1 cellular context compared by ENCODE assay signal in the genomic region with DNA sequence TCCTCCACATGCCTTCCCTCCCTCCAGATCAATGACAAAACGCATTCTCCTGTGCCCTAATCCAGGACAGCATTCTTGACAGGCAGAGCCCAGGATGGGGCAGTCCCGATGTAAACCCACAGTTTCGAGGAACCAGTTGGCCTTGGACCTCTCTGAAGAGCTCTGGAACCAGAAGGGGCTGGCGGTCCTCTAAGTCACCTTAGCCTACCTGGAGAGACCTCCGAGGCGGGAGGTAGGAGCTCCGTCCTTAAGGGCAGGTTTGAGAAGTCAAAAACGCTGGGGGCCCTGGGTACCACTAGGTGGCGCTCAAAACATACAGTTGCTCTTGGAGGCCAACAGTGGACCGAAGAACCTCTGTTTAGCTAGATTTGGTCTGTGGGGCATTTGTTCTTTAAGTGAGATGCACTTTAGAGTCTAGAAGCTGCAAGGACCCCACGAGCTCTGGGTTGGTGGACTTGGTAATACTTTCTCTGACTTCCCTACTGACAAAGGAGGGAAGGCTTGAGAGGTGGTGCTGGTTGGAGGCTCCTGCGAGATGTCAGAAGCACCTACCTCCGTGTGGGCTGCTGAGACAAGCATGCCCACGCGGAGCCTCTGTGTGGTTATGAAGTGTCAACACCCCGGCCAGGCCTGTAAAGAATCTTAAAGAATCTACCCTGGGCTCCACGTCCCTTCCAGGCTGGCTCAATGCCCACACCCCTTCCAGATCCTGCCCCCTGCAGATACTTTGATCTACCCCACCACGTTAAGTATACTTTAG.
TF ChIP-seq lines count a peak whose summit lies in the region.

No MANE protein-coding gene starts in this region.

TF ChIP-seq in HEK293, 187 proteins besides CTCF, POLR2A, EP300 and RAD21 (continued from another document and continues in another):
- TF ChIP-seq, protein P1, sequence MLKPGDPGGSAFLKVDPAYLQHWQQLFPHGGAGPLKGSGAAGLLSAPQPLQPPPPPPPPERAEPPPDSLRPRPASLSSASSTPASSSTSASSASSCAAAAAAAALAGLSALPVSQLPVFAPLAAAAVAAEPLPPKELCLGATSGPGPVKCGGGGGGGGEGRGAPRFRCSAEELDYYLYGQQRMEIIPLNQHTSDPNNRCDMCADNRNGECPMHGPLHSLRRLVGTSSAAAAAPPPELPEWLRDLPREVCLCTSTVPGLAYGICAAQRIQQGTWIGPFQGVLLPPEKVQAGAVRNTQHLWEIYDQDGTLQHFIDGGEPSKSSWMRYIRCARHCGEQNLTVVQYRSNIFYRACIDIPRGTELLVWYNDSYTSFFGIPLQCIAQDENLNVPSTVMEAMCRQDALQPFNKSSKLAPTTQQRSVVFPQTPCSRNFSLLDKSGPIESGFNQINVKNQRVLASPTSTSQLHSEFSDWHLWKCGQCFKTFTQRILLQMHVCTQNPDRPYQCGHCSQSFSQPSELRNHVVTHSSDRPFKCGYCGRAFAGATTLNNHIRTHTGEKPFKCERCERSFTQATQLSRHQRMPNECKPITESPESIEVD (tag by site-specific recombination; IDR thresholded peaks at IDR 0.05), result no peak
- TF ChIP-seq IKZF3 (tag by site-specific recombination; IDR thresholded peaks at IDR 0.05) (no peak), BCL11B (tag by site-specific recombination; IDR thresholded peaks at IDR 0.05; ENCODE audit: low read depth) (no peak), OSR2 (tag by site-specific recombination; IDR thresholded peaks at IDR 0.05) (no peak), ZNF335 (tag by site-specific recombination; conservative IDR thresholded peaks at IDR 0.05) (peak; percentile 32; the same call in 1 of the 2 replicates), HOXC10 (CRISPR knock-in tag; IDR thresholded peaks at IDR 0.05) (no peak), REPIN1 (tag by site-specific recombination; IDR thresholded peaks at IDR 0.05; ENCODE audit: low read depth) (no peak), ZSCAN4 (tag by site-specific recombination; IDR thresholded peaks at IDR 0.05) (no peak), GLI4 (tag by site-specific recombination; IDR thresholded peaks at IDR 0.05) (no peak), ZSCAN30 (tag by site-specific recombination; IDR thresholded peaks at IDR 0.05) (peak; percentile 75; the same call in 1 of the 2 replicates), ZNF701 (tag by site-specific recombination; IDR thresholded peaks at IDR 0.05) (no peak), SP3 (tag by site-specific recombination; IDR thresholded peaks at IDR 0.05) (no peak), ZNF174 (tag by site-specific recombination; IDR thresholded peaks at IDR 0.05) (no peak), ZNF302 (tag by site-specific recombination; IDR thresholded peaks at IDR 0.05; ENCODE audit: low read depth) (no peak), ZNF660 (tag by site-specific recombination; IDR thresholded peaks at IDR 0.05) (peak; percentile 80), KLF8 (tag by site-specific recombination; IDR thresholded peaks at IDR 0.05) (no peak), ZNF600 (tag by site-specific recombination; IDR thresholded peaks at IDR 0.05) (0 out of 2 replicates have a peak, but pooled peaks have one; percentile 26), ZNF560 (tag by site-specific recombination; IDR thresholded peaks at IDR 0.05; ENCODE audit: borderline replicate concordance) (no peak), ZNF362 (tag by site-specific recombination; IDR thresholded peaks at IDR 0.05) (no peak), ZNF530 (tag by site-specific recombination; IDR thresholded peaks at IDR 0.05; ENCODE audit: low read depth) (no peak), ZNF211 (tag by site-specific recombination; IDR thresholded peaks at IDR 0.05; ENCODE audit: low read depth) (no peak), ZNF184 (tag by site-specific recombination; IDR thresholded peaks at IDR 0.05) (no peak), PRDM4 (tag by site-specific recombination; IDR thresholded peaks at IDR 0.05) (no peak), ZNF416 (tag by site-specific recombination; IDR thresholded peaks at IDR 0.05) (no peak), ZBTB1 (tag by site-specific recombination; IDR thresholded peaks at IDR 0.05) (no peak), ZNF114 (tag by site-specific recombination; IDR thresholded peaks at IDR 0.05) (no peak), ZIC2 (tag by site-specific recombination; IDR thresholded peaks at IDR 0.05) (no peak), GLI2 (tag by site-specific recombination; IDR thresholded peaks at IDR 0.05; ENCODE audit: borderline replicate concordance, low read depth) (no peak), ZNF311 (tag by site-specific recombination; IDR thresholded peaks at IDR 0.05; ENCODE audit: borderline replicate concordance) (no peak), ZNF791 (tag by site-specific recombination; IDR thresholded peaks at IDR 0.05) (no peak), ZNF623 (tag by site-specific recombination; IDR thresholded peaks at IDR 0.05) (no peak), ZNF837 (tag by site-specific recombination; IDR thresholded peaks at IDR 0.05) (no peak), ZNF843 (tag by site-specific recombination; IDR thresholded peaks at IDR 0.05) (no peak), ZNF510 (tag by site-specific recombination; IDR thresholded peaks at IDR 0.05; ENCODE audit: insufficient replicate concordance) (no peak), ZNF37A (tag by site-specific recombination; IDR thresholded peaks at IDR 0.05) (no peak), ZNF239 (tag by site-specific recombination; IDR thresholded peaks at IDR 0.05) (no peak)
- TF ChIP-seq, protein P2, sequence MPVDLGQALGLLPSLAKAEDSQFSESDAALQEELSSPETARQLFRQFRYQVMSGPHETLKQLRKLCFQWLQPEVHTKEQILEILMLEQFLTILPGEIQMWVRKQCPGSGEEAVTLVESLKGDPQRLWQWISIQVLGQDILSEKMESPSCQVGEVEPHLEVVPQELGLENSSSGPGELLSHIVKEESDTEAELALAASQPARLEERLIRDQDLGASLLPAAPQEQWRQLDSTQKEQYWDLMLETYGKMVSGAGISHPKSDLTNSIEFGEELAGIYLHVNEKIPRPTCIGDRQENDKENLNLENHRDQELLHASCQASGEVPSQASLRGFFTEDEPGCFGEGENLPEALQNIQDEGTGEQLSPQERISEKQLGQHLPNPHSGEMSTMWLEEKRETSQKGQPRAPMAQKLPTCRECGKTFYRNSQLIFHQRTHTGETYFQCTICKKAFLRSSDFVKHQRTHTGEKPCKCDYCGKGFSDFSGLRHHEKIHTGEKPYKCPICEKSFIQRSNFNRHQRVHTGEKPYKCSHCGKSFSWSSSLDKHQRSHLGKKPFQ (tag by site-specific recombination; IDR thresholded peaks at IDR 0.05), result no peak
- TF ChIP-seq, protein P3, sequence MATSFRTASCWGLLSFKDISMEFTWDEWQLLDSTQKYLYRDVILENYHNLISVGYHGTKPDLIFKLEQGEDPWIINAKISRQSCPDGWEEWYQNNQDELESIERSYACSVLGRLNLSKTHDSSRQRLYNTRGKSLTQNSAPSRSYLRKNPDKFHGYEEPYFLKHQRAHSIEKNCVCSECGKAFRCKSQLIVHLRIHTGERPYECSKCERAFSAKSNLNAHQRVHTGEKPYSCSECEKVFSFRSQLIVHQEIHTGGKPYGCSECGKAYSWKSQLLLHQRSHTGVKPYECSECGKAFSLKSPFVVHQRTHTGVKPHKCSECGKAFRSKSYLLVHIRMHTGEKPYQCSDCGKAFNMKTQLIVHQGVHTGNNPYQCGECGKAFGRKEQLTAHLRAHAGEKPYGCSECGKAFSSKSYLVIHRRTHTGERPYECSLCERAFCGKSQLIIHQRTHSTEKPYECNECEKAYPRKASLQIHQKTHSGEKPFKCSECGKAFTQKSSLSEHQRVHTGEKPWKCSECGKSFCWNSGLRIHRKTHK (tag by site-specific recombination; IDR thresholded peaks at IDR 0.05), result no peak
- TF ChIP-seq, protein P4, sequence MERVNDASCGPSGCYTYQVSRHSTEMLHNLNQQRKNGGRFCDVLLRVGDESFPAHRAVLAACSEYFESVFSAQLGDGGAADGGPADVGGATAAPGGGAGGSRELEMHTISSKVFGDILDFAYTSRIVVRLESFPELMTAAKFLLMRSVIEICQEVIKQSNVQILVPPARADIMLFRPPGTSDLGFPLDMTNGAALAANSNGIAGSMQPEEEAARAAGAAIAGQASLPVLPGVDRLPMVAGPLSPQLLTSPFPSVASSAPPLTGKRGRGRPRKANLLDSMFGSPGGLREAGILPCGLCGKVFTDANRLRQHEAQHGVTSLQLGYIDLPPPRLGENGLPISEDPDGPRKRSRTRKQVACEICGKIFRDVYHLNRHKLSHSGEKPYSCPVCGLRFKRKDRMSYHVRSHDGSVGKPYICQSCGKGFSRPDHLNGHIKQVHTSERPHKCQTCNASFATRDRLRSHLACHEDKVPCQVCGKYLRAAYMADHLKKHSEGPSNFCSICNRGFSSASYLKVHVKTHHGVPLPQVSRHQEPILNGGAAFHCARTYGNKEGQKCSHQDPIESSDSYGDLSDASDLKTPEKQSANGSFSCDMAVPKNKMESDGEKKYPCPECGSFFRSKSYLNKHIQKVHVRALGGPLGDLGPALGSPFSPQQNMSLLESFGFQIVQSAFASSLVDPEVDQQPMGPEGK (tag by site-specific recombination; IDR thresholded peaks at IDR 0.05), result no peak
- TF ChIP-seq, protein P5, sequence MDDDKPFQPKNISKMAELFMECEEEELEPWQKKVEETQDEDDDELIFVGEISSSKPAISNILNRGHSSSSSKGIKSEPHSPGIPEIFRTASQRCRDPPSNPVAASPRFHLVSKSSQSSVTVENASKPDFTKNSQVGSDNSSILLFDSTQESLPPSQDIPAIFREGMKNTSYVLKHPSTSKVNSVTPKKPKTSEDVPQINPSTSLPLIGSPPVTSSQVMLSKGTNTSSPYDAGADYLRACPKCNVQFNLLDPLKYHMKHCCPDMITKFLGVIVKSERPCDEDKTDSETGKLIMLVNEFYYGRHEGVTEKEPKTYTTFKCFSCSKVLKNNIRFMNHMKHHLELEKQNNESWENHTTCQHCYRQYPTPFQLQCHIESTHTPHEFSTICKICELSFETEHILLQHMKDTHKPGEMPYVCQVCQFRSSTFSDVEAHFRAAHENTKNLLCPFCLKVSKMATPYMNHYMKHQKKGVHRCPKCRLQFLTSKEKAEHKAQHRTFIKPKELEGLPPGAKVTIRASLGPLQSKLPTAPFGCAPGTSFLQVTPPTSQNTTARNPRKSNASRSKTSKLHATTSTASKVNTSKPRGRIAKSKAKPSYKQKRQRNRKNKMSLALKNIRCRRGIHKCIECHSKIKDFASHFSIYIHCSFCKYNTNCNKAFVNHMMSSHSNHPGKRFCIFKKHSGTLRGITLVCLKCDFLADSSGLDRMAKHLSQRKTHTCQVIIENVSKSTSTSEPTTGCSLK (tag by site-specific recombination; IDR thresholded peaks at IDR 0.05), result no peak
- TF ChIP-seq, protein P6, sequence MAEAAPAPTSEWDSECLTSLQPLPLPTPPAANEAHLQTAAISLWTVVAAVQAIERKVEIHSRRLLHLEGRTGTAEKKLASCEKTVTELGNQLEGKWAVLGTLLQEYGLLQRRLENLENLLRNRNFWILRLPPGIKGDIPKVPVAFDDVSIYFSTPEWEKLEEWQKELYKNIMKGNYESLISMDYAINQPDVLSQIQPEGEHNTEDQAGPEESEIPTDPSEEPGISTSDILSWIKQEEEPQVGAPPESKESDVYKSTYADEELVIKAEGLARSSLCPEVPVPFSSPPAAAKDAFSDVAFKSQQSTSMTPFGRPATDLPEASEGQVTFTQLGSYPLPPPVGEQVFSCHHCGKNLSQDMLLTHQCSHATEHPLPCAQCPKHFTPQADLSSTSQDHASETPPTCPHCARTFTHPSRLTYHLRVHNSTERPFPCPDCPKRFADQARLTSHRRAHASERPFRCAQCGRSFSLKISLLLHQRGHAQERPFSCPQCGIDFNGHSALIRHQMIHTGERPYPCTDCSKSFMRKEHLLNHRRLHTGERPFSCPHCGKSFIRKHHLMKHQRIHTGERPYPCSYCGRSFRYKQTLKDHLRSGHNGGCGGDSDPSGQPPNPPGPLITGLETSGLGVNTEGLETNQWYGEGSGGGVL (tag by site-specific recombination; IDR thresholded peaks at IDR 0.05), result no peak
- TF ChIP-seq, protein P7, sequence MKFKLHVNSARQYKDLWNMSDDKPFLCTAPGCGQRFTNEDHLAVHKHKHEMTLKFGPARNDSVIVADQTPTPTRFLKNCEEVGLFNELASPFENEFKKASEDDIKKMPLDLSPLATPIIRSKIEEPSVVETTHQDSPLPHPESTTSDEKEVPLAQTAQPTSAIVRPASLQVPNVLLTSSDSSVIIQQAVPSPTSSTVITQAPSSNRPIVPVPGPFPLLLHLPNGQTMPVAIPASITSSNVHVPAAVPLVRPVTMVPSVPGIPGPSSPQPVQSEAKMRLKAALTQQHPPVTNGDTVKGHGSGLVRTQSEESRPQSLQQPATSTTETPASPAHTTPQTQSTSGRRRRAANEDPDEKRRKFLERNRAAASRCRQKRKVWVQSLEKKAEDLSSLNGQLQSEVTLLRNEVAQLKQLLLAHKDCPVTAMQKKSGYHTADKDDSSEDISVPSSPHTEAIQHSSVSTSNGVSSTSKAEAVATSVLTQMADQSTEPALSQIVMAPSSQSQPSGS (tag by site-specific recombination; IDR thresholded peaks at IDR 0.05; ENCODE audit: low read depth), result no peak
